ENCODE assay signal across 14 cellular contexts in the genomic region with DNA sequence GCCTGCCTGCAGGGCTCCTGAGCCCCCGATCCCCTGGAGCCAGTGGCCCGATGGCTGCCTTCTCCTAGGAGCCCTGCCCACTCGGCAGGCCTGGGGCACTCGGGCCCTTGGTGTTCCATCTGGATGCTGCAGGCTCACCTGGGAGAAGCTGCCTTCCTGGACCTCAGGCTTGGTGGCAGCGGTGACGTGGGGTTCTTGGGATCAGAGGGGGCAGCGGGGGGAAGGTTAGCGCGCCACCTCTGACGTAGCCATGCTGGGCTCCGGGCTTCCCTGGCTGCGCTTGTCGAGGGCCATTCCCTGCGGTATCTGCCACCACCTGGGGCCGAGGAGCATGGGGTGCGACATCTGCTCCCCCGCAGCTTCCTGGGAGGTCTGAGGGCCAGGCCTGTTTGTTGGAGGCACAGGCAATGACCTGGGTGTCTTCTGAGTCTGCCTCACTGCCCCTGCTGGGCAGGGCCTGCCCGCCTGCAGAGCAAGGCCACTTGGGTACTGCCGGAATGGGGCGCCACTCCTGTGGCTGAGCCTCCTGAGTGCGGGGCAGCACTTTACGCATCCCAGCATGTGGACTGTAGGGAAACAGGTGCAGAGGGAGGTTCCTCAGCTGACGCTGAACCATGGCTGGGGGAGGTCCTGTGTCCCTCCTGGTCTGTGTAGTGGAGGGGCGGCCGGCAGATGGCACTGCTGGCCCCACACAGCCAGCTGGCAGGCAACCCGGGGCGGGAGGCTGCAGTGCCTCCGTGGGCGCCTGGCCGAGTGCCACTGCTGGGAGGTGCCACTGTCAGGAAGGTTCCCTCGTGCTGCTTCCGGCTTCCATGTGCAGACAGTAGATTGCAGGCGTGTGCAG. TPM values are rescaled to one million over a fixed set of nuclear protein-coding genes. Genes with fewer than 3 reads are reported as not detected.
DNase-seq lines count a peak whose midpoint lies in the region; ATAC-seq and TF ChIP-seq lines count a peak whose summit lies in the region.
"Had no signal": no experiment of that assay in that cellular context is flagged by ENCODE, and none has a peak within 500 bp of the region (broad histone marks: within the 10 kb centered on the region; RNA-seq: fewer than 3 reads in every experiment).

No MANE protein-coding gene starts in this region.

- intact Hi-C loops in MCF 10A (cut with micrococcal nuclease): no loop called here
- intact Hi-C loops in breast epithelium (cut with DNase I; ENCODE audit: low total_unique reads): no loop called here

- no peak for TF ChIP-seq EP300 in upper lobe of left lung (IDR thresholded peaks at IDR 0.05)

- no peaks in the 10 kb centered on the region for H3K4me1 ChIP-seq in breast epithelium
- H3K4me1 ChIP-seq in upper lobe of left lung: peaks cover 0 to 3% (median 0%) of the 10 kb centered on the region in 4 donors

- H3K36me3 ChIP-seq in breast epithelium (no peaks in the 10 kb centered on the region), upper lobe of left lung (peaks cover 0 to 28% (median 9%) of the 10 kb centered on the region in 4 donors)

- CTCF ChIA-PET in MCF 10A (lab: Yijun Ruan, JAX): interaction anchor here (0.6 to 1.0 kb wide), 2 partner anchors 9 to 71 kb away, joined by 3 to 4 read pairs; no protein-coding TSS in a partner anchor

- peaks cover 15% of the 10 kb centered on the region for H3K4me1 Mint-ChIP-seq in MCF 10A (ENCODE audit: insufficient read depth, unreplicated experiment)

- TF ChIP-seq CTCF in MCF 10A (IDR thresholded peaks at IDR 0.05; ENCODE audit: unreplicated experiment) (peak; percentile 29), breast epithelium (IDR thresholded peaks at IDR 0.05) (no peak), upper lobe of left lung (IDR thresholded peaks at IDR 0.05) (no peak)

- peaks cover 7% of the 10 kb centered on the region for H3K36me3 Mint-ChIP-seq in MCF 10A (ENCODE audit: insufficient read depth, unreplicated experiment)

- H3K27ac ChIP-seq in breast epithelium (no peak overlapping the region), upper lobe of left lung (no peak overlapping the region)

- no peak overlapping the region for H3K4me3 ChIP-seq in breast epithelium
- H3K4me3 ChIP-seq in upper lobe of left lung: no peak overlapping the region

- peak; percentile 18 to 38 for ATAC-seq in upper lobe of left lung (ENCODE audit: low FRiP score in 2 of 2)

- H3K27me3 Mint-ChIP-seq in MCF 10A (ENCODE audit: insufficient read depth, unreplicated experiment): no peaks in the 10 kb centered on the region
- H3K27me3 Mint-ChIP-seq: dendritic cell treated with granulocyte-macrophage colony-stimulating factor and Interleukin-4, amounts not matched to agents 40 ng/mL and 50 ng/mL, for 4 days; type B pancreatic cell had no signal

- no peak for TF ChIP-seq POLR2A in breast epithelium (IDR thresholded peaks at IDR 0.05)
- no peak for TF ChIP-seq POLR2A in upper lobe of left lung (IDR thresholded peaks at IDR 0.05)

- no TSS peak for BruUV-seq in MCF 10A (replicated peaks; lab: Mats Ljungman, UMichigan)

- POLR2A ChIA-PET in MCF 10A (lab: Yijun Ruan, JAX): no interaction called here

- no peaks in the 10 kb centered on the region for H3K9me3 Mint-ChIP-seq in MCF 10A (ENCODE audit: unreplicated experiment)
- H3K9me3 Mint-ChIP-seq: dendritic cell treated with granulocyte-macrophage colony-stimulating factor and Interleukin-4, amounts not matched to agents 40 ng/mL and 50 ng/mL, for 4 days; T-helper 1 cell treated with Interleukin-12 subunit alpha and Interleukin-12 subunit beta and Interleukin-4 antibody, amounts not matched to agents 30 μg/mL and 1 μg/mL, for 36 hours; type B pancreatic cell had no signal

- no peak overlapping the region for H3K4me3 Mint-ChIP-seq in MCF 10A (ENCODE audit: unreplicated experiment)
- H3K4me3 Mint-ChIP-seq: dendritic cell treated with granulocyte-macrophage colony-stimulating factor and Interleukin-4, amounts not matched to agents 40 ng/mL and 50 ng/mL, for 4 days; nephron; T-helper 1 cell treated with Interleukin-12 subunit alpha and Interleukin-12 subunit beta and Interleukin-4 antibody, amounts not matched to agents 30 μg/mL and 1 μg/mL, for 36 hours; type B pancreatic cell had no signal

- H3K27me3 ChIP-seq in breast epithelium: no peaks in the 10 kb centered on the region
- no peaks in the 10 kb centered on the region for H3K27me3 ChIP-seq in upper lobe of left lung

- H3K9me3 ChIP-seq in breast epithelium (no peaks in the 10 kb centered on the region), upper lobe of left lung (no peaks in the 10 kb centered on the region)

- DNase-seq in MCF 10A (ENCODE audit: unreplicated experiment): peak; percentile 57
- DNase-seq in breast epithelium (ENCODE audit: low spot score in 2 of 2): no peak
- DNase-seq in NCI-H2196 (lab: John Stamatoyannopoulos, UW; ENCODE audit: unreplicated experiment): peak; percentile 39
- DNase-seq in cerebellum (ENCODE audit: low spot score): peak; percentile 72
- peak in 1 of 2 donors; percentile 84 for DNase-seq in upper lobe of left lung
- DNase-seq in activated CD8-positive, alpha-beta memory T cell treated with anti-CD3 and anti-CD28 coated beads, Interleukin-2, amount 50 U/mL, for 48 hours: no peak
- DNase-seq in RPMI8226: no peak
- DNase-seq in activated T-cell treated with anti-CD3 and anti-CD28 coated beads, Interleukin-2, amount 50 U/mL, for 1 hour: no peak
- DNase-seq: MM.1S; stimulated activated CD4-positive, alpha-beta T cell treated with anti-CD3 and anti-CD28 coated beads, Interleukin-12 subunit alpha, Interleukin-12 subunit beta, amount 100 ng/mL, for 4 hours had no signal

- H3K27ac Mint-ChIP-seq in MCF 10A (ENCODE audit: low read depth, unreplicated experiment): no peak overlapping the region
- H3K27ac Mint-ChIP-seq: dendritic cell treated with granulocyte-macrophage colony-stimulating factor and Interleukin-4, amounts not matched to agents 40 ng/mL and 50 ng/mL, for 4 days; nephron; T-helper 1 cell treated with Interleukin-12 subunit alpha and Interleukin-12 subunit beta and Interleukin-4 antibody, amounts not matched to agents 30 μg/mL and 1 μg/mL, for 36 hours; type B pancreatic cell had no signal

- 80 to 94% methylated on average over 2 to 30 of the region's 33 CpGs for WGBS in upper lobe of left lung, 2 donors

RNA-seq across cellular contexts. Expression of a gene that starts 20.3 kb away (rescaled TPM):
- total RNA-seq in MCF 10A (2022): 154 and 166 TPM in 2 replicates
- 10 to 100 TPM; 50.7 to 70.1 (median 68.8) TPM for total RNA-seq in breast epithelium
- total RNA-seq in cerebellum: 58.1 TPM
- total RNA-seq in upper lobe of left lung: 100 to 1,000 TPM in 2 of 6 donors, 10 to 100 TPM in 4; 64.8 to 315 (median 94.9) TPM

RNA-seq across cellular contexts. Expression of a gene that starts 34.7 kb away (rescaled TPM):
- 31.1 and 50.5 TPM in 2 replicates for total RNA-seq in MCF 10A (2022)
- 100 to 1,000 TPM in 1 of 3 donors, 10 to 100 TPM in 2; 46.2 to 146 (median 92.1) TPM for total RNA-seq in breast epithelium
- 49.7 TPM for total RNA-seq in cerebellum
- total RNA-seq in upper lobe of left lung: 100 to 1,000 TPM in 5 of 6 donors, 10 to 100 TPM in 1; 55.5 to 422 (median 190) TPM

RNA-seq across cellular contexts. Expression of a gene that starts 41.6 kb away (rescaled TPM):
- total RNA-seq in MCF 10A (2022) (4.1 and 6.2 TPM in 2 replicates), breast epithelium (under 1 TPM; 0.33 to 0.64 (median 0.59) TPM), cerebellum (1.4 TPM), upper lobe of left lung (1 to 10 TPM in 3 of 6 donors, not detected in 3; 1.2 to 2.1 (median 1.9) TPM)

RNA-seq across cellular contexts. Expression of a gene that starts 46.8 kb away (rescaled TPM):
- not detected in 2 replicates for total RNA-seq in MCF 10A (2022)
- total RNA-seq in breast epithelium: 10 to 100 TPM; 24.1 to 32.8 (median 32.8) TPM
- 0.73 TPM for total RNA-seq in cerebellum
- total RNA-seq in upper lobe of left lung: 100 to 1,000 TPM in 4 of 6 donors, 10 to 100 TPM in 2; 26.2 to 425 (median 200) TPM

RNA-seq across cellular contexts. Expression of a gene that starts 51.1 kb away (rescaled TPM):
- total RNA-seq in MCF 10A (2022) (11.2 and 17.6 TPM in 2 replicates), breast epithelium (1 to 10 TPM; 4.9 to 7.8 (median 6.7) TPM), cerebellum (6.8 TPM), upper lobe of left lung (10 to 100 TPM; 13.8 to 38.5 (median 17.4) TPM)

Comparison
In these comparisons a context has a peak if more than half of its experiments do, and no peak if none do; other contexts are left out.
1. DNase-seq: peak in MCF 10A (single experiment), NCI-H2196 (single experiment) and cerebellum (single experiment); none in breast epithelium (0 of 2), activated CD8-positive, alpha-beta memory T cell treated with anti-CD3 and anti-CD28 coated beads, Interleukin-2, amount 50 U/mL, for 48 hours (single experiment), RPMI8226 (single experiment) and activated T-cell treated with anti-CD3 and anti-CD28 coated beads, Interleukin-2, amount 50 U/mL, for 1 hour (single experiment).